Comparison of ENCODE assay signal across 8 cellular contexts in the genomic region with DNA sequence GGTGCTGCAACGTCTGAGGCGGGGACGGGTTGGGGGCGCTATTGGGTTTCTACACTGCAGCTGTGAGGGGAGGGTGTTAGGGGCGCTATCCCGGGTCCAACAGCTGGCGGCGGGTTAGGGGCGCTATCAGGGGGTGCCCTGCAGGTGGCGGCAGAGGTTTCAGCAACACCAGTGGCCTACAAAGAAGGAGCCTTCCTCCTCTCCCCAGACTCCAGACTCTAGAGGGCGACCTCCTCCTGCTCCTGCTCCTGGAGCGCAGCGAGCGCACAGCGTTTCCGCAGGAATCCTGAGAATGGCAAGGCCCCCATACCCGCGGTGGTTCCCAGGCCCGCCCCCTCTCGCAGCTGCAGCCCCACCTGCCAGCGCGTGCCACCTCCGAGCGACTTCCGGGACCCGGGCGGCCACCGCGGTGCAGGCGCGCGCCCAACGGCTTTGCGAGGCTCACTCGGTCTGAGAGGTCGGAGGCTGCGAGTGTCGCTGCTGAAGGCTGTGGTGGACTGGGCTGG.
A peak's percentile ranks its signal among the peaks of the same experiment; 100 is the strongest.
DNase-seq lines count a peak whose midpoint lies in the region; ATAC-seq lines count a peak whose summit lies in the region.

No MANE protein-coding gene starts in this region.

- DNase-seq in COLO829 (ENCODE audit: low spot score) (peak; percentile 16), NOMO-1 treated with dmso at 0.1 percent for 144 hours (lab: John Stamatoyannopoulos, UW; ENCODE audit: unreplicated experiment) (peak; percentile 1), epidermal melanocyte (ENCODE audit: insufficient read length, low spot score) (peak; percentile 14), midbrain (lab: John Stamatoyannopoulos, UW) (peak; percentile 32)
- peak; percentile 89 for DNase-seq in activated CD8-positive, alpha-beta memory T cell treated with anti-CD3 and anti-CD28 coated beads, Interleukin-2, amount 50 U/mL, for 48 hours
- peak; percentile 44 to 71 for DNase-seq in stimulated activated CD8-positive, alpha-beta memory T cell treated with anti-CD3 and anti-CD28 coated beads, Interleukin-2, amount 100 ng/mL, for 1 hour (ENCODE audit: low read depth in 2 of 2)

- ATAC-seq in GM19455 (IDR thresholded peaks at IDR 0.05; ENCODE audit: unreplicated experiment), result peak; percentile 77
- ATAC-seq in HG03469 (IDR thresholded peaks at IDR 0.05; ENCODE audit: unreplicated experiment), result peak; percentile 79

Comparison
In these comparisons a context has a peak if more than half of its experiments do, and no peak if none do; other contexts are left out.
1. Peak in every context shown above with its lines: DNase-seq and ATAC-seq.
2. DNase-seq: peak in every context shown above with its lines; median percentile 89 in activated CD8-positive, alpha-beta memory T cell treated with anti-CD3 and anti-CD28 coated beads, Interleukin-2, amount 50 U/mL, for 48 hours; 58 in stimulated activated CD8-positive, alpha-beta memory T cell treated with anti-CD3 and anti-CD28 coated beads, Interleukin-2, amount 100 ng/mL, for 1 hour; 32 in midbrain; 16 in COLO829; 14 in epidermal melanocyte; 1 in NOMO-1 treated with dmso at 0.1 percent for 144 hours.